In genomic region chr7:102255501-102255900, GRCh38 we compare ENCODE assay signal across 24 cellular contexts.
"Had no signal": no experiment of that assay in that cellular context is flagged by ENCODE, and none has a peak within 500 bp of the region (broad histone marks: within the 10 kb centered on the region; RNA-seq: fewer than 3 reads in every experiment).

No MANE protein-coding gene starts in this region.

- H3K27me3 ChIP-seq: MG63 had no signal

- H3K36me3 ChIP-seq: MG63 had no signal

- H3K9me3 ChIP-seq: MG63, SK-N-SH had no signal

- DNase-seq: IMR-90, Karpas-422, KG1, MG63, NCI-H1092, NCI-H1105 treated with DMSO at 0.1 percent for 48 hours, NCI-H1417 treated with DMSO at 0.1 percent for 48 hours, NCI-H146, NCI-H187, NCI-H2029, NCI-H2081 treated with DMSO at 0.1 percent for 48 hours, NCI-H2171 treated with DMSO at 0.1 percent for 48 hours, NCI-H345, NCI-H446 treated with DMSO at 0.1 percent for 48 hours, NCI-H510A treated with DMSO at 0.1 percent for 48 hours, NCI-H69, NCI-H774, PC-3, SHP77, SK-N-SH, SW 1271, T-cell had no signal

- H3K4me3 ChIP-seq: MG63 had no signal

- H3K27ac ChIP-seq: RWPE1 had no signal

- H3K4me2 ChIP-seq: SK-N-SH had no signal

- H3K9ac ChIP-seq: SK-N-SH had no signal

- ATAC-seq: Panc1, PC-3, T-cell had no signal
